Comparison of ENCODE assay signal across 15 cellular contexts in genomic region chr12:121718653-121719239, GRCh38. TPM values are rescaled to one million over a fixed set of nuclear protein-coding genes. Genes with fewer than 3 reads are reported as not detected.
A peak's percentile ranks its signal among the peaks of the same experiment; 100 is the strongest.
DNase-seq lines count a peak whose midpoint lies in the region; ATAC-seq and TF ChIP-seq lines count a peak whose summit lies in the region.
"Had no signal": no experiment of that assay in that cellular context is flagged by ENCODE, and none has a peak within 500 bp of the region (broad histone marks: within the 10 kb centered on the region; RNA-seq: fewer than 3 reads in every experiment).

No MANE protein-coding gene starts in this region.

- H3K36me3 ChIP-seq in BE2C (peaks cover 20% of the 10 kb centered on the region), heart left ventricle (no peaks in the 10 kb centered on the region)
- H3K36me3 ChIP-seq: MG63 had no signal

- no peaks in the 10 kb centered on the region for H3K27me3 ChIP-seq in BE2C
- H3K27me3 ChIP-seq in heart left ventricle = no peaks in the 10 kb centered on the region
- H3K27me3 ChIP-seq: MG63 had no signal

- ATAC-seq in esophagus mucosa = peak; percentile 20
- no peak for ATAC-seq in activated CD4-positive, CD25-positive, alpha-beta regulatory T cell treated with anti-CD3 and anti-CD28 coated beads, Interleukin-2, amount 50 U/mL, for 24 hours
- ATAC-seq in heart left ventricle = no peak
- ATAC-seq: left cardiac atrium had no signal

- H3K4me3 ChIP-seq in BE2C (ENCODE audit: low read depth, low read length) (no peak overlapping the region), GM12865 (ENCODE audit: low read depth, low read length) (no peak overlapping the region), heart left ventricle (no peak overlapping the region)
- H3K4me3 ChIP-seq: MG63 had no signal

- 89 to 97% (median 90%) methylated on average over 3 of the region's 3 CpGs for WGBS in heart left ventricle, 4 donors

- POLR2A ChIA-PET in GM10248 (lab: Yijun Ruan, JAX) = no interaction called here

- CTCF ChIA-PET in GM10248 (lab: Yijun Ruan, JAX) = interaction anchor here (0.7 to 3.5 kb wide), 9 partner anchors 10 to 93 kb away, joined by 3 to 24 read pairs (median 4); partner anchors contain the start of gene RHOF

- peaks cover under 1% of the 10 kb centered on the region; the same call in 1 of the 2 replicates for H3K4me1 ChIP-seq in BE2C
- peaks cover 0 to 11% (median 5%) of the 10 kb centered on the region in 12 donors for H3K4me1 ChIP-seq in heart left ventricle

- TF ChIP-seq POLR2A in heart left ventricle (IDR thresholded peaks at IDR 0.05) = no peak

- H3K27ac ChIP-seq in heart left ventricle = no peak overlapping the region
- H3K27ac ChIP-seq: C4-2B had no signal

- intact Hi-C loops in heart left ventricle (cut with DNase I) = loop anchor here in 1 of 10 donors (10.0 kb wide), 1 partner anchor 166 kb away; the partner anchor contains the start of gene PSMD9

- H3K9me3 ChIP-seq in BE2C = no peaks in the 10 kb centered on the region
- no peaks in the 10 kb centered on the region for H3K9me3 ChIP-seq in heart left ventricle
- H3K9me3 ChIP-seq: MG63 had no signal

- no peak for TF ChIP-seq CTCF in BE2C (IDR thresholded peaks at IDR 0.05; ENCODE audit: low read depth, low read length)
- no peak for TF ChIP-seq CTCF in GM12865 (IDR thresholded peaks at IDR 0.05; ENCODE audit: insufficient read depth, low read depth, low read length, missing control alignments)
- TF ChIP-seq CTCF in heart left ventricle (IDR thresholded peaks at IDR 0.05) = no peak
- no peak for TF ChIP-seq CTCF in GM10248 (IDR thresholded peaks at IDR 0.05; ENCODE audit: control extremely low read depth, extremely low read depth, low read depth, missing control alignments)

- DNase-seq in BE2C (peak; percentile 72), GM12865 (ENCODE audit: low read depth) (peak; percentile 69), NCI-H82 treated with DMSO at 0.1 percent for 48 hours (lab: John Stamatoyannopoulos, UW; ENCODE audit: unreplicated experiment) (peak; percentile 41), heart left ventricle (no peak), GM10248 (ENCODE audit: extremely low spot score) (no peak)
- DNase-seq: activated B cell treated with CpG ODN at 0.5 μM for 24 hours; activated T-cell treated with anti-CD3 and anti-CD28 coated beads, Interleukin-2, amount 50 U/mL, for 24 hours; cortex of kidney; left cardiac atrium; MG63; stimulated activated CD4-positive, alpha-beta T cell treated with anti-CD3 and anti-CD28 coated beads, Interleukin-12 subunit alpha, Interleukin-12 subunit beta, amount 100 ng/mL, for 4 hours; SW 1271 had no signal

RNA-seq across cellular contexts. Expression of gene TMEM120B, which starts 6.2 kb away (rescaled TPM):
- 15.7 TPM for polyA plus RNA-seq in BE2C (2012; ENCODE audit: insufficient read depth, insufficient read length, low read depth)
- total RNA-seq in esophagus mucosa (4.1 TPM), heart left ventricle (10 to 100 TPM in 2 of 9 donors, 1 to 10 TPM in 7; 5.8 to 13.2 (median 7.6) TPM)
- polyA plus RNA-seq in heart left ventricle = 10 to 100 TPM in 1 of 2 donors, 1 to 10 TPM in 1; 6.4 to 12.1 TPM

RNA-seq across cellular contexts. Expression of gene MORN3, which starts 49.3 kb away (rescaled TPM):
- 0.45 TPM for polyA plus RNA-seq in BE2C (2012; ENCODE audit: insufficient read depth, insufficient read length, low read depth)
- total RNA-seq in esophagus mucosa = 0.08 TPM
- total RNA-seq in heart left ventricle = under 1 TPM in 5 of 9 donors, not detected in 4; 0.07 to 0.27 (median 0.20) TPM
- under 1 TPM; 0.08 to 0.18 TPM for polyA plus RNA-seq in heart left ventricle

Comparison
In these comparisons a context has a peak if more than half of its experiments do, and no peak if none do; other contexts are left out.
1. DNase-seq: peak in BE2C (single experiment), GM12865 (single experiment) and NCI-H82 treated with DMSO at 0.1 percent for 48 hours (single experiment); none in heart left ventricle (0 of 5) and GM10248 (single experiment).